In the genomic region with DNA sequence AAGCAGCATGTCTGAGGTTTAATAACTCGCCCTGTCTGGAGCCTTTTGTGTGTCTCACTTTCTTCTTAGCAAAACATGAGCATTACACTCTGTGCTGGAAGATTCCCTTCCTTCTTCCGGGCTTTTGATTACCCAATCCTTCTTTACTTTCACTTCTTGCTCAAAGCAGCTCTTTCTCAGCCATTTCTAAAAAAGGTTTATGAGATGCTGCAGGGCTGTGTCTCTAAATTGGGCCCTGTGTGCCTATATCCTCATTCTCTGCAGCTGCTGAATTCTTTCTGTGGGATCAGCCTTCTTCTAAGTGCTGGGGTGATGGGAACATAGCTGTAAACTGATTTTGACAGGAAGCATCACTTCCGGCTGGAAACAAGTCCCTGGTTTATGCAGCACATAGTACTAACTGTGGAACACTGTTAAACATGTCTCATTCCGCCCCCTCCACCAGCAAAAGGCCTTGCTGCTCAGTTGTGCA, we compare ENCODE assay signal across 8 cellular contexts.
DNase-seq lines count a peak whose midpoint lies in the region; ATAC-seq and TF ChIP-seq lines count a peak whose summit lies in the region.

No MANE protein-coding gene starts in this region.

- H3K36me3 ChIP-seq in BJ (ENCODE audit: control insufficient read depth, insufficient read depth, low read length), result no peaks in the 10 kb centered on the region
- no peaks in the 10 kb centered on the region for H3K36me3 ChIP-seq in neural progenitor cell

- no peaks in the 10 kb centered on the region for H3K9me3 ChIP-seq in neural progenitor cell (ENCODE audit: low read depth)

- no peak overlapping the region for H3K4me2 ChIP-seq in neural progenitor cell

- H3K36me3 Mint-ChIP-seq in neural progenitor cell, result no peaks in the 10 kb centered on the region
- no peaks in the 10 kb centered on the region for H3K36me3 Mint-ChIP-seq in activated naive CD4-positive, alpha-beta T cell treated with anti-CD3 and anti-CD28 coated beads for 36 hours (ENCODE audit: low read depth)

- H3K27me3 ChIP-seq in BJ (ENCODE audit: control insufficient read depth, insufficient read depth, low read length) (no peaks in the 10 kb centered on the region), dorsolateral prefrontal cortex (no peaks in the 10 kb centered on the region), neural progenitor cell (no peaks in the 10 kb centered on the region)

- H3K4me1 ChIP-seq in neural progenitor cell, result no peaks in the 10 kb centered on the region

- intact Hi-C loops in dorsolateral prefrontal cortex (cut with DNase I), result no loop called here
- intact Hi-C loops in activated naive CD4-positive, alpha-beta T cell treated with anti-CD3 and anti-CD28 coated beads for 36 hours (cut with micrococcal nuclease), result no loop called here

- CTCF ChIA-PET in BJ (lab: Yijun Ruan, JAX), result interaction anchor here (1.0 to 1.1 kb wide), 4 partner anchors 9 to 16 kb away, joined by 3 to 4 read pairs (median 3); no protein-coding TSS in a partner anchor
- CTCF ChIA-PET in activated naive CD4-positive, alpha-beta T cell treated with anti-CD3 and anti-CD28 coated beads for 36 hours (lab: Charles Lee), result no interaction called here

- DNase-seq in BJ (ENCODE audit: low read depth), result peak; percentile 25
- DNase-seq in Kasumi-1 (lab: John Stamatoyannopoulos, UW), result peak; percentile 15 to 21
- DNase-seq in dorsolateral prefrontal cortex, result peak in 1 of 10 donors; percentile 22
- no peak for DNase-seq in neural progenitor cell (ENCODE audit: low spot score)
- no peak for DNase-seq in NCI-H2196 treated with DMSO at 0.1 percent for 48 hours (lab: John Stamatoyannopoulos, UW; ENCODE audit: unreplicated experiment)
- DNase-seq in activated naive CD4-positive, alpha-beta T cell treated with anti-CD3 and anti-CD28 coated beads for 36 hours, result no peak

- no peaks in the 10 kb centered on the region for H3K27me3 Mint-ChIP-seq in neural progenitor cell (ENCODE audit: insufficient read depth, low read depth)
- no peaks in the 10 kb centered on the region for H3K27me3 Mint-ChIP-seq in activated naive CD4-positive, alpha-beta T cell treated with anti-CD3 and anti-CD28 coated beads for 36 hours (ENCODE audit: low read depth)

- no peaks in the 10 kb centered on the region for H3K79me2 ChIP-seq in neural progenitor cell (ENCODE audit: low read depth)

- peak overlapping the region in 55 of 59 donors; percentile 12 to 85 (median 62) for H3K27ac ChIP-seq in dorsolateral prefrontal cortex
- H3K27ac ChIP-seq in neural progenitor cell, result no peak overlapping the region

- no peaks in the 10 kb centered on the region for H3F3A ChIP-seq in neural progenitor cell (ENCODE audit: low read depth)

- POLR2A ChIA-PET in BJ (lab: Charles Lee), result no interaction called here

- H2AFZ ChIP-seq in neural progenitor cell (replicated peaks), result peak overlapping the region; percentile 4

- no peak overlapping the region for H3K9ac ChIP-seq in neural progenitor cell

- H3K4me3 ChIP-seq in BJ (ENCODE audit: low read depth, low read length) (0 out of 2 replicates have a peak overlapping the region, but pooled peaks have one; percentile 1), dorsolateral prefrontal cortex (peak overlapping the region in 19 of 59 donors; percentile 1 to 37 (median 14)), neural progenitor cell (no peak overlapping the region)

- H4K20me1 ChIP-seq in neural progenitor cell (ENCODE audit: low read depth), result no peaks in the 10 kb centered on the region

- H3K4me1 Mint-ChIP-seq in neural progenitor cell, result peaks cover 4% of the 10 kb centered on the region
- peaks cover 7% of the 10 kb centered on the region for H3K4me1 Mint-ChIP-seq in activated naive CD4-positive, alpha-beta T cell treated with anti-CD3 and anti-CD28 coated beads for 36 hours (ENCODE audit: low read depth)

- no peak overlapping the region for H3K27ac Mint-ChIP-seq in neural progenitor cell
- no peak overlapping the region for H3K27ac Mint-ChIP-seq in activated naive CD4-positive, alpha-beta T cell treated with anti-CD3 and anti-CD28 coated beads for 36 hours

- H3K4me3 Mint-ChIP-seq in neural progenitor cell, result no peak overlapping the region
- no peak overlapping the region for H3K4me3 Mint-ChIP-seq in activated naive CD4-positive, alpha-beta T cell treated with anti-CD3 and anti-CD28 coated beads for 36 hours

- no peak for TF ChIP-seq CTCF in BJ (IDR thresholded peaks at IDR 0.05; ENCODE audit: insufficient read depth, low read depth, low read length)
- TF ChIP-seq CTCF in dorsolateral prefrontal cortex (IDR thresholded peaks at IDR 0.05 in 54 of 56, conservative IDR thresholded peaks at IDR 0.05 in 2 of 56; ENCODE audit: low read depth in 1 of 56, partially characterized antibody in 56 of 56), result no peak
- TF ChIP-seq CTCF in neural progenitor cell (IDR thresholded peaks at IDR 0.05), result no peak

- ATAC-seq in GM18520 (IDR thresholded peaks at IDR 0.05; ENCODE audit: unreplicated experiment) (no peak), HG03565 (IDR thresholded peaks at IDR 0.05; ENCODE audit: unreplicated experiment) (no peak)

- H3K9me3 Mint-ChIP-seq in neural progenitor cell, result no peaks in the 10 kb centered on the region
- no peaks in the 10 kb centered on the region for H3K9me3 Mint-ChIP-seq in activated naive CD4-positive, alpha-beta T cell treated with anti-CD3 and anti-CD28 coated beads for 36 hours

Comparison
In these comparisons a context has a peak if more than half of its experiments do, and no peak if none do; other contexts are left out.
1. DNase-seq: peak in BJ (single experiment) and Kasumi-1 (2 of 2); none in neural progenitor cell (single experiment), NCI-H2196 treated with DMSO at 0.1 percent for 48 hours (single experiment) and activated naive CD4-positive, alpha-beta T cell treated with anti-CD3 and anti-CD28 coated beads for 36 hours (single experiment).